15 cellular contexts compared by ENCODE assay signal in genomic region chr6:7246401-7247178, GRCh38.
"Had no signal": no experiment of that assay in that cellular context is flagged by ENCODE, and none has a peak within 500 bp of the region (broad histone marks: within the 10 kb centered on the region; RNA-seq: fewer than 3 reads in every experiment).

No MANE protein-coding gene starts in this region.

- H3K27ac ChIP-seq: body of pancreas, psoas muscle, tibial artery, uterus had no signal

- H3K4me3 Mint-ChIP-seq: activated naive CD8-positive, alpha-beta T cell treated with anti-CD3 and anti-CD28 coated beads for 36 hours; activated T-helper 1 cell treated with anti-CD3 and anti-CD28 coated beads, Interleukin-12 subunit alpha, Interleukin-12 subunit beta, Interleukin-2, Interleukin-4 antibody, amounts not matched to agents 30 ng/mL and 10 ng/mL and 1 ng/mL, durations not matched to agents 14 hours and 24 hours and 36 hours; stimulated activated memory B cell treated with anti-CD40 and anti-IgM and Interleukin-4, amounts not matched to agents 10 μg/mL and 1 μg/mL and 100 μg/mL, for 72 hours had no signal

- H3K27me3 ChIP-seq: body of pancreas, tibial artery, uterus had no signal

- H3K4me1 ChIP-seq: uterus had no signal

- ATAC-seq: activated CD4-positive, CD25-positive, alpha-beta regulatory T cell treated with anti-CD3 and anti-CD28 coated beads, Interleukin-2, amount 50 U/mL, for 24 hours; body of pancreas; psoas muscle; sciatic nerve; stimulated activated memory B cell treated with anti-CD40 and anti-IgM and Interleukin-4, amounts not matched to agents 10 μg/mL and 1 μg/mL and 100 μg/mL, for 72 hours had no signal

- H3K4me3 ChIP-seq: body of pancreas, psoas muscle, tibial artery, uterus had no signal

- H3K27me3 Mint-ChIP-seq: activated naive CD8-positive, alpha-beta T cell treated with anti-CD3 and anti-CD28 coated beads for 36 hours; stimulated activated memory B cell treated with anti-CD40 and anti-IgM and Interleukin-4, amounts not matched to agents 10 μg/mL and 1 μg/mL and 100 μg/mL, for 72 hours had no signal

- H3K27ac Mint-ChIP-seq: activated naive CD8-positive, alpha-beta T cell treated with anti-CD3 and anti-CD28 coated beads for 36 hours; activated T-helper 1 cell treated with anti-CD3 and anti-CD28 coated beads, Interleukin-12 subunit alpha, Interleukin-12 subunit beta, Interleukin-2, Interleukin-4 antibody, amounts not matched to agents 30 ng/mL and 10 ng/mL and 1 ng/mL, durations not matched to agents 14 hours and 24 hours and 36 hours; stimulated activated memory B cell treated with anti-CD40 and anti-IgM and Interleukin-4, amounts not matched to agents 10 μg/mL and 1 μg/mL and 100 μg/mL, for 72 hours had no signal

- H3K36me3 ChIP-seq: uterus had no signal

- DNase-seq: activated CD4-positive, alpha-beta T cell treated with anti-CD3 and anti-CD28 coated beads, Interleukin-2, amount 50 U/mL, for 1 hour; activated naive CD8-positive, alpha-beta T cell treated with anti-CD3 and anti-CD28 coated beads for 36 hours; amygdala; dermis blood vessel endothelial cell; erythroblast; hippocampal formation; stimulated activated CD4-positive, alpha-beta T cell treated with anti-CD3 and anti-CD28 coated beads, Interleukin-2, amount 100 ng/mL, for 24 hours; tibial artery; uterus had no signal

- H3K9me3 Mint-ChIP-seq: activated naive CD8-positive, alpha-beta T cell treated with anti-CD3 and anti-CD28 coated beads for 36 hours; activated T-helper 1 cell treated with anti-CD3 and anti-CD28 coated beads, Interleukin-12 subunit alpha, Interleukin-12 subunit beta, Interleukin-2, Interleukin-4 antibody, amounts not matched to agents 30 ng/mL and 10 ng/mL and 1 ng/mL, durations not matched to agents 14 hours and 24 hours and 36 hours; stimulated activated memory B cell treated with anti-CD40 and anti-IgM and Interleukin-4, amounts not matched to agents 10 μg/mL and 1 μg/mL and 100 μg/mL, for 72 hours had no signal

- H3K9me3 ChIP-seq: body of pancreas, psoas muscle, tibial artery, uterus had no signal
